ENCODE assay signal across 21 cellular contexts in genomic region chr12:53468286-53468685, GRCh38. TPM values are rescaled to one million over a fixed set of nuclear protein-coding genes. Genes with fewer than 3 reads are reported as not detected.
A peak's percentile ranks its signal among the peaks of the same experiment; 100 is the strongest.
DNase-seq lines count a peak whose midpoint lies in the region; ATAC-seq, FAIRE-seq and TF ChIP-seq lines count a peak whose summit lies in the region.
"Had no signal": no experiment of that assay in that cellular context is flagged by ENCODE, and none has a peak within 500 bp of the region (broad histone marks: within the 10 kb centered on the region; RNA-seq: fewer than 3 reads in every experiment).

No MANE protein-coding gene starts in this region.

- H2BK120ac ChIP-seq in IMR-90 (ENCODE audit: low read depth, low read length), result no peak overlapping the region

- TF ChIP-seq POLR2A in GM12891 (IDR thresholded peaks at IDR 0.05; ENCODE audit: low read depth, low read length) (peak; percentile 69; the same call in 1 of the 2 replicates), IMR-90 (IDR thresholded peaks at IDR 0.05; ENCODE audit: low read depth, low read length) (no peak)

- H2AK5ac ChIP-seq in IMR-90 (ENCODE audit: low read depth, low read length), result no peak overlapping the region

- no peak overlapping the region for H3K56ac ChIP-seq in IMR-90 (ENCODE audit: extremely low read depth, insufficient read depth, low read length)

- H3K4me3 Mint-ChIP-seq in central memory CD8-positive, alpha-beta T cell, result no peak overlapping the region
- H3K4me3 Mint-ChIP-seq: activated CD4-positive, alpha-beta T cell treated with anti-CD3 and anti-CD28 coated beads, Interleukin-2, amount 10 ng/mL, durations not matched to agents 24 days and 14 days; dendritic cell treated with granulocyte-macrophage colony-stimulating factor and Interleukin-4, amounts not matched to agents 40 ng/mL and 50 ng/mL, for 4 days had no signal

- TSS peak; percentile 49 for BruUV-seq in IMR-90 (replicated peaks; lab: Mats Ljungman, UMichigan)

- H3K27me3 Mint-ChIP-seq in central memory CD8-positive, alpha-beta T cell, result no peaks in the 10 kb centered on the region
- H3K27me3 Mint-ChIP-seq: activated CD4-positive, alpha-beta T cell treated with anti-CD3 and anti-CD28 coated beads, Interleukin-2, amount 10 ng/mL, durations not matched to agents 24 days and 14 days; dendritic cell treated with granulocyte-macrophage colony-stimulating factor and Interleukin-4, amounts not matched to agents 40 ng/mL and 50 ng/mL, for 4 days; progenitor cell of endocrine pancreas had no signal

- DNase-seq in GM12891 (ENCODE audit: insufficient read length, low spot score) (no peak), IMR-90 (no peak)
- no peak for DNase-seq in central memory CD8-positive, alpha-beta T cell (ENCODE audit: low spot score in 2 of 2)
- DNase-seq in activated CD4-positive, alpha-beta T cell treated with anti-CD3 and anti-CD28 coated beads for 48 hours, result no peak
- DNase-seq: activated CD4-positive, alpha-beta T cell treated with anti-CD3 and anti-CD28 coated beads, Interleukin-2, amount 10 ng/mL, durations not matched to agents 24 days and 14 days; activated T-cell treated with anti-CD3 and anti-CD28 coated beads for 4 hours; foreskin melanocyte; KG1; NCI-H1930; testis had no signal

- in situ Hi-C loops in IMR-90 (cut with MboI; ENCODE audit: low sequenced_read_pairs), result no loop called here

- H3K9me3 Mint-ChIP-seq in central memory CD8-positive, alpha-beta T cell, result no peaks in the 10 kb centered on the region
- H3K9me3 Mint-ChIP-seq: activated CD4-positive, alpha-beta T cell treated with anti-CD3 and anti-CD28 coated beads, Interleukin-2, amount 10 ng/mL, durations not matched to agents 24 days and 14 days; dendritic cell treated with granulocyte-macrophage colony-stimulating factor and Interleukin-4, amounts not matched to agents 40 ng/mL and 50 ng/mL, for 4 days had no signal

- H3K36me3 Mint-ChIP-seq in central memory CD8-positive, alpha-beta T cell (ENCODE audit: insufficient read depth), result peaks cover 99% of the 10 kb centered on the region

- no peak overlapping the region for H4K91ac ChIP-seq in IMR-90 (ENCODE audit: insufficient read depth, low read depth, low read length)

- H3K27ac Mint-ChIP-seq in central memory CD8-positive, alpha-beta T cell (ENCODE audit: low read depth), result peak overlapping the region; percentile 55
- H3K27ac Mint-ChIP-seq: activated CD4-positive, alpha-beta T cell treated with anti-CD3 and anti-CD28 coated beads, Interleukin-2, amount 10 ng/mL, durations not matched to agents 24 days and 14 days; dendritic cell treated with granulocyte-macrophage colony-stimulating factor and Interleukin-4, amounts not matched to agents 40 ng/mL and 50 ng/mL, for 4 days had no signal

- CTCF ChIA-PET in IMR-90 (lab: Yijun Ruan, JAX), result interaction anchor here (0.6 kb wide), 1 partner anchor 11 kb away, joined by 3 read pairs; no protein-coding TSS in a partner anchor

- no peak overlapping the region for H2BK20ac ChIP-seq in IMR-90 (ENCODE audit: low read depth, low read length)

- no peak overlapping the region for H3K9ac ChIP-seq in IMR-90 (ENCODE audit: low read depth, low read length)

- no peak overlapping the region for H3K27ac ChIP-seq in IMR-90 (ENCODE audit: insufficient read depth, low read length)
- H3K27ac ChIP-seq: breast epithelium, RWPE1, testis had no signal

- H4K5ac ChIP-seq in IMR-90 (ENCODE audit: low read depth, low read length), result no peak overlapping the region

- no peak overlapping the region for H2BK5ac ChIP-seq in IMR-90 (ENCODE audit: low read depth, low read length, poor library complexity, severe bottlenecking)

- H2BK15ac ChIP-seq in IMR-90 (ENCODE audit: low read depth, low read length), result no peak overlapping the region

- H3K36me3 ChIP-seq in IMR-90 (ENCODE audit: control insufficient read depth, insufficient read depth, low read length), result peaks cover 84% of the 10 kb centered on the region

- no peaks in the 10 kb centered on the region; the same call in 1 of the 2 replicates for H3K9me1 ChIP-seq in IMR-90 (ENCODE audit: insufficient read depth, low read length)

- no peak overlapping the region for H2AFZ ChIP-seq in IMR-90 (replicated peaks; ENCODE audit: low read length, poor library complexity)

- TF ChIP-seq RAD21 in IMR-90 (IDR thresholded peaks at IDR 0.05; ENCODE audit: low read length), result no peak

- POLR2A ChIA-PET in IMR-90 (lab: Charles Lee; ENCODE audit: unreplicated experiment), result no interaction called here

- peaks cover 82% of the 10 kb centered on the region for H4K20me1 ChIP-seq in IMR-90 (ENCODE audit: insufficient read depth, low read length)

- no peaks in the 10 kb centered on the region for H3K9me3 ChIP-seq in IMR-90 (ENCODE audit: control insufficient read depth, insufficient read depth, low read length)
- H3K9me3 ChIP-seq: breast epithelium, HAP-1, testis had no signal

- peaks cover 40 to 73% of the 10 kb centered on the region in 2 experiments for H3K79me1 ChIP-seq in IMR-90 (ENCODE audit: low read depth in 1 of 2, low read length in 2 of 2)

- H3K4me1 ChIP-seq in IMR-90 (ENCODE audit: control insufficient read depth, insufficient read depth, low read length), result peaks cover 5% of the 10 kb centered on the region; the same call in 1 of the 2 replicates
- H3K4me1 ChIP-seq: HAP-1 had no signal

- no CpG with 5 or more reads among the region's 1 CpG for WGBS in IMR-90 (ENCODE audit: extremely low coverage in 2 of 2, insufficient read length in 1 of 2), 2 experiments

- no peak overlapping the region for H3K4me3 ChIP-seq in IMR-90 (ENCODE audit: insufficient read depth, low read depth, low read length)
- H3K4me3 ChIP-seq: breast epithelium, HAP-1, smooth muscle cell, testis had no signal

- no peak overlapping the region for H3K14ac ChIP-seq in IMR-90 (replicated peaks; ENCODE audit: low read depth, low read length)

- H3K18ac ChIP-seq in IMR-90 (ENCODE audit: low read depth, low read length), result no peak overlapping the region

- H3K4me1 Mint-ChIP-seq in central memory CD8-positive, alpha-beta T cell, result peaks cover 45% of the 10 kb centered on the region

- TF ChIP-seq CTCF in IMR-90 (conservative IDR thresholded peaks at IDR 0.05; ENCODE audit: low read depth, low read length), result no peak

- no peak overlapping the region for H4K8ac ChIP-seq in IMR-90 (ENCODE audit: low read depth in 2 of 2, low read length in 2 of 2)

- no peak for ATAC-seq in IMR-90 (ENCODE audit: low read depth)
- ATAC-seq in central memory CD8-positive, alpha-beta T cell (replicated peaks; ENCODE audit: extremely low read depth, poor library complexity, severe bottlenecking), result no peak
- no peak for ATAC-seq in HG03025 (IDR thresholded peaks at IDR 0.05; ENCODE audit: low FRiP score, unreplicated experiment)
- ATAC-seq in HG02884 (IDR thresholded peaks at IDR 0.05; ENCODE audit: unreplicated experiment), result no peak

- H3K23ac ChIP-seq in IMR-90 (ENCODE audit: low read depth, low read length), result no peak overlapping the region

- H3K4ac ChIP-seq in IMR-90 (ENCODE audit: low read depth, low read length), result no peak overlapping the region

- H2AK9ac ChIP-seq in IMR-90 (replicated peaks; ENCODE audit: low read depth, low read length, poor library complexity), result no peak overlapping the region

- H3K27me3 ChIP-seq in IMR-90 (ENCODE audit: control insufficient read depth, insufficient read depth, low read length), result no peaks in the 10 kb centered on the region
- H3K27me3 ChIP-seq: breast epithelium, testis had no signal

- no peak for FAIRE-seq in GM12891 (lab: Jason Lieb, UNC)

- H3K4me2 ChIP-seq in IMR-90 (ENCODE audit: low read depth, low read length), result no peak overlapping the region
- H3K4me2 ChIP-seq: smooth muscle cell had no signal

- dilution Hi-C loops in IMR-90 (cut with HindIII; ENCODE audit: low sequenced_read_pairs, unreplicated experiment), result no loop called here

- intact Hi-C loops in IMR-90 (cut with micrococcal nuclease), result no loop called here

TF ChIP-seq in GM12891, 5 proteins besides CTCF, POLR2A, EP300 and RAD21:
- no peak for TF ChIP-seq PAX5 (IDR thresholded peaks at IDR 0.05; ENCODE audit: insufficient read depth, low read length, severe bottlenecking)
- TF ChIP-seq POLR2AphosphoS5 (IDR thresholded peaks at IDR 0.05; ENCODE audit: low read depth, low read length), result peak; percentile 77
- no peak for TF ChIP-seq SPI1 (IDR thresholded peaks at IDR 0.05; ENCODE audit: low read depth, low read length)

RNA-seq across cellular contexts. Expression of gene PCBP2, which starts 16.4 kb away (rescaled TPM):
- 546 TPM for polyA plus RNA-seq in GM12891 (2012; ENCODE audit: low read depth, missing spikeins)
- 190 and 198 TPM in 2 replicates for total RNA-seq in IMR-90 (2012; rRNA removed)
- 409 and 586 TPM in 2 replicates for polyA plus RNA-seq in IMR-90 (2012; rRNA removed)
- polyA plus RNA-seq in IMR-90 (2012; cell fraction: cytosol; rRNA removed), result 248 and 496 TPM in 2 replicates
- 390 and 761 TPM in 2 replicates for polyA plus RNA-seq in IMR-90 (2012; cell fraction: nucleus; rRNA removed; ENCODE audit: low replicate concordance)

RNA-seq across cellular contexts. Expression of gene PRR13, which starts 26.8 kb away (rescaled TPM):
- polyA plus RNA-seq in GM12891 (2012; ENCODE audit: low read depth, missing spikeins), result 315 TPM
- total RNA-seq in IMR-90 (2012; rRNA removed), result 25.5 and 31.4 TPM in 2 replicates
- polyA plus RNA-seq in IMR-90 (2012; rRNA removed), result 95.7 and 114 TPM in 2 replicates
- polyA plus RNA-seq in IMR-90 (2012; cell fraction: cytosol; rRNA removed), result 64.4 and 67.7 TPM in 2 replicates
- polyA plus RNA-seq in IMR-90 (2012; cell fraction: nucleus; rRNA removed; ENCODE audit: low replicate concordance), result 27.8 and 46.6 TPM in 2 replicates

RNA-seq across cellular contexts. Expression of gene MAP3K12, which starts 31.0 kb away (rescaled TPM):
- polyA plus RNA-seq in GM12891 (2012; ENCODE audit: low read depth, missing spikeins), result 12.2 TPM
- 20.6 and 29.0 TPM in 2 replicates for total RNA-seq in IMR-90 (2012; rRNA removed)
- 48.6 and 52.5 TPM in 2 replicates for polyA plus RNA-seq in IMR-90 (2012; rRNA removed)
- polyA plus RNA-seq in IMR-90 (2012; cell fraction: cytosol; rRNA removed), result 18.8 and 22.6 TPM in 2 replicates
- 284 and 449 TPM in 2 replicates for polyA plus RNA-seq in IMR-90 (2012; cell fraction: nucleus; rRNA removed; ENCODE audit: low replicate concordance)

RNA-seq across cellular contexts. Expression of gene TARBP2, which starts 32.8 kb away (rescaled TPM):
- polyA plus RNA-seq in GM12891 (2012; ENCODE audit: low read depth, missing spikeins), result 28.3 TPM
- total RNA-seq in IMR-90 (2012; rRNA removed), result 27.4 and 27.8 TPM in 2 replicates
- polyA plus RNA-seq in IMR-90 (2012; rRNA removed), result 46.1 and 49.6 TPM in 2 replicates
- 31.9 and 38.5 TPM in 2 replicates for polyA plus RNA-seq in IMR-90 (2012; cell fraction: cytosol; rRNA removed)
- polyA plus RNA-seq in IMR-90 (2012; cell fraction: nucleus; rRNA removed; ENCODE audit: low replicate concordance), result 128 and 140 TPM in 2 replicates

RNA-seq across cellular contexts. Expression of gene NPFF, which starts 39.0 kb away (rescaled TPM):
- 0.31 TPM for polyA plus RNA-seq in GM12891 (2012; ENCODE audit: low read depth, missing spikeins)
- not detected in 2 replicates for total RNA-seq in IMR-90 (2012; rRNA removed)
- not detected in 2 replicates for polyA plus RNA-seq in IMR-90 (2012; rRNA removed)
- not detected in 2 replicates for polyA plus RNA-seq in IMR-90 (2012; cell fraction: cytosol; rRNA removed)
- polyA plus RNA-seq in IMR-90 (2012; cell fraction: nucleus; rRNA removed; ENCODE audit: low replicate concordance), result 0.87 TPM in 1 of 2 replicates, not detected in the other
- total RNA-seq: activated CD4-positive, alpha-beta T cell treated with anti-CD3 and anti-CD28 coated beads, Interleukin-2, amount 10 ng/mL, durations not matched to agents 24 days and 14 days; Daoy; epithelial cell of proximal tubule; progenitor cell of endocrine pancreas; smooth muscle cell had no signal
- polyA plus RNA-seq: neural cell had no signal
